Comparison of ENCODE assay signal across 22 cellular contexts in genomic region chr11:14852571-14853177, GRCh38. TPM values are rescaled to one million over a fixed set of nuclear protein-coding genes. Genes with fewer than 3 reads are reported as not detected.
DNase-seq lines count a peak whose midpoint lies in the region; ATAC-seq and TF ChIP-seq lines count a peak whose summit lies in the region.
"Had no signal": no experiment of that assay in that cellular context is flagged by ENCODE, and none has a peak within 500 bp of the region (broad histone marks: within the 10 kb centered on the region; RNA-seq: fewer than 3 reads in every experiment).

No MANE protein-coding gene starts in this region.

- no peak overlapping the region for H3K9ac ChIP-seq in adipocyte (ENCODE audit: low read length)
- no peak overlapping the region for H3K9ac ChIP-seq in mesendoderm (ENCODE audit: low read length)

- peaks cover 17% of the 10 kb centered on the region for H3K9me3 Mint-ChIP-seq in activated naive CD4-positive, alpha-beta T cell treated with anti-CD3 and anti-CD28 coated beads, Interleukin-2, amount 10 ng/mL, durations not matched to agents 7 days and 5 days
- peaks cover 0 to 9% of the 10 kb centered on the region in 2 donors for H3K9me3 Mint-ChIP-seq in activated naive CD4-positive, alpha-beta T cell treated with anti-CD3 and anti-CD28 coated beads, Interleukin-2, amount 50 U/mL, for 72 hours
- H3K9me3 Mint-ChIP-seq: H9; natural killer cell treated with Interleukin-12 subunit alpha and Interleukin-12 subunit beta and Interleukin-15 and Interleukin-18, amount 100 ng/mL, for 72 hours had no signal

- no peak overlapping the region for H2BK5ac ChIP-seq in mesendoderm (ENCODE audit: low read length)

- H3K4me2 ChIP-seq in mesendoderm (ENCODE audit: low read length): no peak overlapping the region
- no peak overlapping the region for H3K4me2 ChIP-seq in PC-9

- no peak overlapping the region for H3K23ac ChIP-seq in mesendoderm (ENCODE audit: low read length)

- no peaks in the 10 kb centered on the region for H3K9me2 ChIP-seq in PC-9 (ENCODE audit: insufficient read depth)

- H3K4me1 Mint-ChIP-seq in activated naive CD4-positive, alpha-beta T cell treated with anti-CD3 and anti-CD28 coated beads, Interleukin-2, amount 10 ng/mL, durations not matched to agents 7 days and 5 days: peaks cover 7% of the 10 kb centered on the region
- H3K4me1 Mint-ChIP-seq: H9 had no signal

- H3K36me3 ChIP-seq in adipocyte (ENCODE audit: control insufficient read depth, insufficient read depth, low read length, severe bottlenecking) (peaks cover 35% of the 10 kb centered on the region), mesendoderm (ENCODE audit: control insufficient read depth, insufficient read depth, low read length) (no peaks in the 10 kb centered on the region), PC-9 (ENCODE audit: low read depth) (no peaks in the 10 kb centered on the region)
- H3K36me3 ChIP-seq: uterus had no signal

- H3K4me3 ChIP-seq in adipocyte (ENCODE audit: low read length): no peak overlapping the region
- no peak overlapping the region for H3K4me3 ChIP-seq in mesendoderm (ENCODE audit: low read length)
- no peak overlapping the region for H3K4me3 ChIP-seq in PC-9
- H3K4me3 ChIP-seq: uterus had no signal

- intact Hi-C loops in PC-9 (cut with micrococcal nuclease; ENCODE audit: unreplicated experiment): no loop called here

- TF ChIP-seq CTCF in PC-9 (conservative IDR thresholded peaks at IDR 0.05): no peak

- no peaks in the 10 kb centered on the region for H3K79me1 ChIP-seq in mesendoderm (ENCODE audit: low read length)

- H4K20me1 ChIP-seq in PC-9 (ENCODE audit: insufficient read depth): no peaks in the 10 kb centered on the region

- POLR2A ChIA-PET in PC-9 (lab: Charles Lee; ENCODE audit: unreplicated experiment): no interaction called here

- H3K27ac Mint-ChIP-seq in activated naive CD4-positive, alpha-beta T cell treated with anti-CD3 and anti-CD28 coated beads, Interleukin-2, amount 10 ng/mL, durations not matched to agents 7 days and 5 days: peak overlapping the region; percentile 55
- H3K27ac Mint-ChIP-seq in activated naive CD4-positive, alpha-beta T cell treated with anti-CD3 and anti-CD28 coated beads, Interleukin-2, amount 50 U/mL, for 72 hours: peak overlapping the region in 1 of 2 donors; percentile 74
- H3K27ac Mint-ChIP-seq: natural killer cell treated with Interleukin-12 subunit alpha and Interleukin-12 subunit beta and Interleukin-15 and Interleukin-18, amount 100 ng/mL, for 72 hours had no signal

- H3K36me3 Mint-ChIP-seq in activated naive CD4-positive, alpha-beta T cell treated with anti-CD3 and anti-CD28 coated beads, Interleukin-2, amount 10 ng/mL, durations not matched to agents 7 days and 5 days: peaks cover 77% of the 10 kb centered on the region
- peaks cover 0 to 54% of the 10 kb centered on the region in 2 donors for H3K36me3 Mint-ChIP-seq in activated naive CD4-positive, alpha-beta T cell treated with anti-CD3 and anti-CD28 coated beads, Interleukin-2, amount 50 U/mL, for 72 hours

- DNase-seq in activated naive CD4-positive, alpha-beta T cell treated with anti-CD3 and anti-CD28 coated beads, Interleukin-2, amount 10 ng/mL, durations not matched to agents 7 days and 5 days: no peak
- DNase-seq in activated naive CD4-positive, alpha-beta T cell treated with anti-CD3 and anti-CD28 coated beads, Interleukin-2, amount 50 U/mL, for 72 hours (ENCODE audit: low spot score in 2 of 2): no peak
- DNase-seq in LoVo (ENCODE audit: low spot score): peak; percentile 28
- peak; percentile 7 for DNase-seq in adipocyte (ENCODE audit: low read depth)
- DNase-seq in mesendoderm: peak; percentile 84
- no peak for DNase-seq in PC-9
- no peak for DNase-seq in NCI-H1105 treated with DMSO at 0.1 percent for 48 hours (lab: John Stamatoyannopoulos, UW)
- no peak for DNase-seq in superior temporal gyrus (ENCODE audit: extremely low spot score)
- DNase-seq: activated CD4-positive, alpha-beta T cell treated with anti-CD3 and anti-CD28 coated beads for 4 hours; activated T-cell treated with anti-CD3 and anti-CD28 coated beads for 4 hours; amygdala; cerebellar nuclear complex; effector CD8-positive, alpha-beta T cell; H9; hippocampal formation; KG1; NCI-H2081; posterior cingulate gyrus; stimulated activated CD4-positive, alpha-beta T cell treated with anti-CD3 and anti-CD28 coated beads, Interleukin-4, amount 100 ng/mL, for 1 hour; T1000; uterus had no signal

- no peak overlapping the region for H2BK120ac ChIP-seq in mesendoderm (ENCODE audit: low read depth, low read length)

- no peak overlapping the region for H3K56ac ChIP-seq in mesendoderm (ENCODE audit: low read length)

- H4K8ac ChIP-seq in mesendoderm (ENCODE audit: low read depth, low read length): no peak overlapping the region

- no peak overlapping the region for H3K4me3 Mint-ChIP-seq in activated naive CD4-positive, alpha-beta T cell treated with anti-CD3 and anti-CD28 coated beads, Interleukin-2, amount 10 ng/mL, durations not matched to agents 7 days and 5 days
- H3K4me3 Mint-ChIP-seq: H9; natural killer cell treated with Interleukin-12 subunit alpha and Interleukin-12 subunit beta and Interleukin-15 and Interleukin-18, amount 100 ng/mL, for 72 hours had no signal

- H3K27me3 Mint-ChIP-seq in activated naive CD4-positive, alpha-beta T cell treated with anti-CD3 and anti-CD28 coated beads, Interleukin-2, amount 10 ng/mL, durations not matched to agents 7 days and 5 days: no peaks in the 10 kb centered on the region

- no peak overlapping the region for H3K18ac ChIP-seq in mesendoderm (ENCODE audit: low read length)

- H3K9me3 ChIP-seq in adipocyte (ENCODE audit: control insufficient read depth, low read length): no peaks in the 10 kb centered on the region
- no peaks in the 10 kb centered on the region for H3K9me3 ChIP-seq in PC-9 (ENCODE audit: insufficient read depth, low read depth)
- H3K9me3 ChIP-seq: uterus had no signal

- no peaks in the 10 kb centered on the region for H3F3A ChIP-seq in PC-9 (ENCODE audit: insufficient read depth, low read depth)

- no peak for ATAC-seq in activated naive CD4-positive, alpha-beta T cell treated with anti-CD3 and anti-CD28 coated beads, Interleukin-2, amount 50 U/mL, for 72 hours
- ATAC-seq: natural killer cell treated with Interleukin-12 subunit alpha and Interleukin-12 subunit beta and Interleukin-15 and Interleukin-18, amount 100 ng/mL, for 72 hours had no signal

- WGBS in mesendoderm (ENCODE audit: extremely low coverage, insufficient coverage, low lambda C conversion rate): 100% methylated on average over 1 of the region's 4 CpGs

- H3K27ac ChIP-seq in mesendoderm (ENCODE audit: low read depth, low read length) (no peak overlapping the region), PC-9 (no peak overlapping the region)
- H3K27ac ChIP-seq: uterus had no signal

- H2AK5ac ChIP-seq in mesendoderm (ENCODE audit: low read length): no peak overlapping the region

- BruUV-seq in PC-9 (replicated peaks; lab: Mats Ljungman, UMichigan): no TSS peak

- H3K79me2 ChIP-seq in mesendoderm (ENCODE audit: control insufficient read depth, insufficient read depth, low read length): no peaks in the 10 kb centered on the region
- H3K79me2 ChIP-seq in PC-9 (ENCODE audit: low read depth): no peaks in the 10 kb centered on the region

- H3K4ac ChIP-seq in mesendoderm (ENCODE audit: low read depth, low read length): no peak overlapping the region

- no peak overlapping the region for H4K5ac ChIP-seq in mesendoderm (ENCODE audit: low read length)

- H3K27me3 ChIP-seq in adipocyte (replicated peaks; ENCODE audit: control insufficient read depth, insufficient read depth, low read length) (no peaks in the 10 kb centered on the region), mesendoderm (ENCODE audit: insufficient read depth, low read length, poor library complexity) (no peaks in the 10 kb centered on the region), PC-9 (ENCODE audit: insufficient read depth, low read depth) (no peaks in the 10 kb centered on the region)
- H3K27me3 ChIP-seq: uterus had no signal

- no peaks in the 10 kb centered on the region for H3K4me1 ChIP-seq in adipocyte (ENCODE audit: control insufficient read depth, insufficient read depth, low read length)
- H3K4me1 ChIP-seq in mesendoderm (ENCODE audit: control insufficient read depth, low read depth, low read length): no peaks in the 10 kb centered on the region
- H3K4me1 ChIP-seq in PC-9 (replicated peaks; ENCODE audit: insufficient read depth): no peaks in the 10 kb centered on the region
- H3K4me1 ChIP-seq: uterus had no signal

- H2AFZ ChIP-seq in PC-9: no peak overlapping the region

- CTCF ChIA-PET in activated naive CD4-positive, alpha-beta T cell treated with anti-CD3 and anti-CD28 coated beads, Interleukin-2, amount 10 ng/mL, durations not matched to agents 7 days and 5 days (lab: Charles Lee): no interaction called here
- CTCF ChIA-PET in PC-9 (lab: Charles Lee): no interaction called here

- no peak overlapping the region for H2BK15ac ChIP-seq in mesendoderm (replicated peaks; ENCODE audit: low read depth)

RNA-seq across cellular contexts. Expression of gene CYP2R1, which starts 39.4 kb away (rescaled TPM):
- total RNA-seq in activated naive CD4-positive, alpha-beta T cell treated with anti-CD3 and anti-CD28 coated beads, Interleukin-2, amount 50 U/mL, for 72 hours: 10 to 100 TPM in 1 of 2 donors, 1 to 10 TPM in 1; 5.1 to 20.6 TPM
- 10.2 TPM for polyA plus RNA-seq in mesendoderm (2013, experiment 1 of 2)
- 9.2 TPM for polyA plus RNA-seq in mesendoderm (2013, experiment 2 of 2)
- 7.1 and 7.2 TPM in 2 replicates for total RNA-seq in PC-9 (2021)

Comparison
In these comparisons a context has a peak if more than half of its experiments do, and no peak if none do; other contexts are left out.
1. DNase-seq: peak in LoVo (single experiment), adipocyte (single experiment) and mesendoderm (single experiment); none in activated naive CD4-positive, alpha-beta T cell treated with anti-CD3 and anti-CD28 coated beads, Interleukin-2, amount 10 ng/mL, durations not matched to agents 7 days and 5 days (single experiment), activated naive CD4-positive, alpha-beta T cell treated with anti-CD3 and anti-CD28 coated beads, Interleukin-2, amount 50 U/mL, for 72 hours (0 of 2), PC-9 (0 of 2), NCI-H1105 treated with DMSO at 0.1 percent for 48 hours (single experiment) and superior temporal gyrus (single experiment).